Comparison of ENCODE assay signal across 10 cellular contexts in the genomic region with DNA sequence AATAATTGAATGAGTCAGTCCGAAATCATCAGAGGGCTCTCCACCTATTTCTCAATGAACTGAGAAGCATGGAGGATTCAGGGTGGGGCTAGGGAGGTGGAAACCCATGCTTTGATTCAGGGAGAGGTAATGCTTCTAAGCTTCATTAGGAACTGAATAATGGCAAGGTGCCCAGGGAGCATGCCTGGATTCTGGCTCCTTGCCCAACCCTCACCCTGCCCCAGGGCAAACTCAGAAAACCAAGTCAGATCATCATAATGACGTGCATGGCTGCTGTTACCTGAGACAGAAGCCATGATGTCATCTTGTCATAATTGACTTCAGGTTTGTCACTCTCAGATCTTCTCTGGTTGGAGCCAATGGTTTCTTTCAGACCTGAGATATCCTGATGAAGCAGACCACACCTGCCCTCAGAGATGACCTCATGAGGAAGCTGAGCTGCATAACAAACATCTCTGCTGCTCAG.
A peak's percentile ranks its signal among the peaks of the same experiment; 100 is the strongest.
DNase-seq lines count a peak whose midpoint lies in the region; ATAC-seq, FAIRE-seq and TF ChIP-seq lines count a peak whose summit lies in the region.
"Had no signal": no experiment of that assay in that cellular context is flagged by ENCODE, and none has a peak within 500 bp of the region (broad histone marks: within the 10 kb centered on the region; RNA-seq: fewer than 3 reads in every experiment).

No MANE protein-coding gene starts in this region.

- no peaks in the 10 kb centered on the region for H3K9me2 ChIP-seq in GM23248 (ENCODE audit: insufficient read depth)

- DNase-seq in GM23248, result peak; percentile 79
- peak; percentile 80 for DNase-seq in NCI-H146 (lab: John Stamatoyannopoulos, UW)
- DNase-seq in astrocyte (ENCODE audit: low read depth), result peak; percentile 36
- DNase-seq in omental fat pad (ENCODE audit: low spot score), result no peak
- no peak for DNase-seq in effector CD8-positive, alpha-beta T cell (lab: John Stamatoyannopoulos, UW)
- no peak for DNase-seq in midbrain (lab: John Stamatoyannopoulos, UW)
- DNase-seq in activated CD4-positive, alpha-beta T cell treated with anti-CD3 and anti-CD28 coated beads, Interleukin-2, amount 10 ng/mL, durations not matched to agents 24 days and 14 days, result no peak

- H2AFZ ChIP-seq in GM23248 (no peak overlapping the region), astrocyte (ENCODE audit: low read depth, low read length) (no peak overlapping the region)

- H3K4me3 ChIP-seq in GM23248, result no peak overlapping the region
- H3K4me3 ChIP-seq in astrocyte (ENCODE audit: insufficient read depth, low read depth, low read length), result no peak overlapping the region
- H3K4me3 ChIP-seq: right atrium auricular region had no signal

- peaks cover 9% of the 10 kb centered on the region for H3K4me1 ChIP-seq in GM23248 (ENCODE audit: insufficient read depth)
- H3K4me1 ChIP-seq in astrocyte (ENCODE audit: insufficient read depth, low read length), result no peaks in the 10 kb centered on the region
- H3K4me1 ChIP-seq: right atrium auricular region had no signal

- no peak overlapping the region for H3K27ac ChIP-seq in GM23248
- no peak overlapping the region for H3K27ac ChIP-seq in astrocyte (ENCODE audit: low read depth, low read length)
- H3K27ac ChIP-seq: right atrium auricular region had no signal

- H3K4me2 ChIP-seq in GM23248 (ENCODE audit: unreplicated experiment) (no peak overlapping the region), astrocyte (ENCODE audit: low read length) (no peak overlapping the region)

- no peak for TF ChIP-seq CTCF in astrocyte (IDR thresholded peaks at IDR 0.05; ENCODE audit: insufficient read depth, low read depth, low read length)
- TF ChIP-seq CTCF in omental fat pad (IDR thresholded peaks at IDR 0.05), result no peak

- in situ Hi-C loops in GM23248 (cut with MboI), result no loop called here

- H3K9ac ChIP-seq in GM23248, result no peak overlapping the region
- H3K9ac ChIP-seq in astrocyte (ENCODE audit: low read length), result no peak overlapping the region

- FAIRE-seq in astrocyte (lab: Jason Lieb, UNC), result no peak

- 44 to 56% methylated on average over 2 of the region's 2 CpGs for WGBS in GM23248 (ENCODE audit: low coverage in 1 of 2, low lambda C conversion rate in 2 of 2, missing lambda C conversion rate in 2 of 2), 2 experiments

- no peaks in the 10 kb centered on the region for H3K36me3 ChIP-seq in GM23248 (ENCODE audit: low read depth)
- no peaks in the 10 kb centered on the region for H3K36me3 ChIP-seq in astrocyte (ENCODE audit: insufficient read depth, low read length)
- H3K36me3 ChIP-seq: right atrium auricular region had no signal

- intact Hi-C loops in activated CD4-positive, alpha-beta T cell treated with anti-CD3 and anti-CD28 coated beads, Interleukin-2, amount 10 ng/mL, durations not matched to agents 24 days and 14 days (cut with micrococcal nuclease), result no loop called here

- H3K9me3 ChIP-seq in GM23248 (ENCODE audit: low read depth) (no peaks in the 10 kb centered on the region), astrocyte (ENCODE audit: insufficient read depth, low read depth, low read length) (no peaks in the 10 kb centered on the region)
- H3K9me3 ChIP-seq: right atrium auricular region had no signal

- H3K79me2 ChIP-seq in GM23248 (ENCODE audit: insufficient read depth) (no peaks in the 10 kb centered on the region), astrocyte (ENCODE audit: insufficient read depth, low read length) (no peaks in the 10 kb centered on the region)

- peaks cover 10% of the 10 kb centered on the region; the same call in 1 of the 2 replicates for H3F3A ChIP-seq in GM23248 (ENCODE audit: insufficient read depth)

- H3K9me3 Mint-ChIP-seq in astrocyte (ENCODE audit: unreplicated experiment), result peaks cover 3% of the 10 kb centered on the region
- H3K9me3 Mint-ChIP-seq in activated CD4-positive, alpha-beta T cell treated with anti-CD3 and anti-CD28 coated beads, Interleukin-2, amount 10 ng/mL, durations not matched to agents 24 days and 14 days, result peaks cover 4% of the 10 kb centered on the region
- H3K9me3 Mint-ChIP-seq: activated T-helper 1 cell treated with anti-CD3 and anti-CD28 coated beads, Interleukin-12 subunit alpha, Interleukin-12 subunit beta, Interleukin-2, Interleukin-4 antibody, amounts not matched to agents 30 ng/mL and 10 ng/mL and 1 ng/mL, durations not matched to agents 14 hours and 24 hours and 36 hours had no signal

- H3K4me1 Mint-ChIP-seq in astrocyte (ENCODE audit: low read depth, unreplicated experiment), result peaks cover 8% of the 10 kb centered on the region
- H3K4me1 Mint-ChIP-seq in activated CD4-positive, alpha-beta T cell treated with anti-CD3 and anti-CD28 coated beads, Interleukin-2, amount 10 ng/mL, durations not matched to agents 24 days and 14 days, result peaks cover 9% of the 10 kb centered on the region

- ATAC-seq in omental fat pad (ENCODE audit: low FRiP score) (peak; percentile 74), HG03280 (IDR thresholded peaks at IDR 0.05; ENCODE audit: unreplicated experiment) (no peak)

- H3K4me3 Mint-ChIP-seq in astrocyte (ENCODE audit: unreplicated experiment), result no peak overlapping the region
- no peak overlapping the region for H3K4me3 Mint-ChIP-seq in activated CD4-positive, alpha-beta T cell treated with anti-CD3 and anti-CD28 coated beads, Interleukin-2, amount 10 ng/mL, durations not matched to agents 24 days and 14 days
- H3K4me3 Mint-ChIP-seq: activated T-helper 1 cell treated with anti-CD3 and anti-CD28 coated beads, Interleukin-12 subunit alpha, Interleukin-12 subunit beta, Interleukin-2, Interleukin-4 antibody, amounts not matched to agents 30 ng/mL and 10 ng/mL and 1 ng/mL, durations not matched to agents 14 hours and 24 hours and 36 hours had no signal

- H3K27me3 Mint-ChIP-seq in astrocyte (ENCODE audit: low read depth, unreplicated experiment), result no peaks in the 10 kb centered on the region
- H3K27me3 Mint-ChIP-seq in activated CD4-positive, alpha-beta T cell treated with anti-CD3 and anti-CD28 coated beads, Interleukin-2, amount 10 ng/mL, durations not matched to agents 24 days and 14 days, result no peaks in the 10 kb centered on the region

- H3K27ac Mint-ChIP-seq in astrocyte (ENCODE audit: unreplicated experiment), result no peak overlapping the region
- H3K27ac Mint-ChIP-seq in activated CD4-positive, alpha-beta T cell treated with anti-CD3 and anti-CD28 coated beads, Interleukin-2, amount 10 ng/mL, durations not matched to agents 24 days and 14 days, result no peak overlapping the region
- H3K27ac Mint-ChIP-seq: activated T-helper 1 cell treated with anti-CD3 and anti-CD28 coated beads, Interleukin-12 subunit alpha, Interleukin-12 subunit beta, Interleukin-2, Interleukin-4 antibody, amounts not matched to agents 30 ng/mL and 10 ng/mL and 1 ng/mL, durations not matched to agents 14 hours and 24 hours and 36 hours had no signal

- H3K27me3 ChIP-seq in GM23248 (replicated peaks; ENCODE audit: insufficient read depth) (no peaks in the 10 kb centered on the region), astrocyte (ENCODE audit: insufficient read depth, low read length) (no peaks in the 10 kb centered on the region)
- H3K27me3 ChIP-seq: right atrium auricular region had no signal

- no peaks in the 10 kb centered on the region for H3K36me3 Mint-ChIP-seq in astrocyte (ENCODE audit: low read depth, unreplicated experiment)
- no peaks in the 10 kb centered on the region for H3K36me3 Mint-ChIP-seq in activated CD4-positive, alpha-beta T cell treated with anti-CD3 and anti-CD28 coated beads, Interleukin-2, amount 10 ng/mL, durations not matched to agents 24 days and 14 days (ENCODE audit: low read depth)

- no peaks in the 10 kb centered on the region for H4K20me1 ChIP-seq in GM23248 (ENCODE audit: insufficient read depth)
- no peaks in the 10 kb centered on the region for H4K20me1 ChIP-seq in astrocyte (ENCODE audit: insufficient read depth, low read length)

Comparison
In these comparisons a context has a peak if more than half of its experiments do, and no peak if none do; other contexts are left out.
1. DNase-seq: peak in GM23248 (single experiment), NCI-H146 (single experiment) and astrocyte (single experiment); none in omental fat pad (single experiment), effector CD8-positive, alpha-beta T cell (single experiment), midbrain (single experiment) and activated CD4-positive, alpha-beta T cell treated with anti-CD3 and anti-CD28 coated beads, Interleukin-2, amount 10 ng/mL, durations not matched to agents 24 days and 14 days (single experiment).